ENCODE assay signal across 12 cellular contexts in genomic region chr2:16012626-16013501, GRCh38.
DNase-seq lines count a peak whose midpoint lies in the region; TF ChIP-seq lines count a peak whose summit lies in the region.
"Had no signal": no experiment of that assay in that cellular context is flagged by ENCODE, and none has a peak within 500 bp of the region (broad histone marks: within the 10 kb centered on the region; RNA-seq: fewer than 3 reads in every experiment).

No MANE protein-coding gene starts in this region.

- no peaks in the 10 kb centered on the region for H3K9me3 Mint-ChIP-seq in activated naive CD4-positive, alpha-beta T cell treated with anti-CD3 and anti-CD28 coated beads for 36 hours

- H3K4me1 Mint-ChIP-seq in activated naive CD4-positive, alpha-beta T cell treated with anti-CD3 and anti-CD28 coated beads for 36 hours (ENCODE audit: low read depth) = peaks cover 8% of the 10 kb centered on the region

- no peak overlapping the region for H3K4me3 Mint-ChIP-seq in activated naive CD4-positive, alpha-beta T cell treated with anti-CD3 and anti-CD28 coated beads for 36 hours

- H3K27me3 ChIP-seq in HUES64 (ENCODE audit: insufficient read depth, low read length) = peaks cover 9% of the 10 kb centered on the region; the same call in 1 of the 2 replicates
- H3K27me3 ChIP-seq in NT2/D1 (ENCODE audit: insufficient read depth, insufficient read length) = no peaks in the 10 kb centered on the region
- H3K27me3 ChIP-seq in hepatocyte = no peaks in the 10 kb centered on the region
- peaks cover 0 to 49% (median 29%) of the 10 kb centered on the region in 3 donors for H3K27me3 ChIP-seq in sigmoid colon

- intact Hi-C loops in sigmoid colon (cut with DNase I) = no loop called here
- intact Hi-C loops in activated naive CD4-positive, alpha-beta T cell treated with anti-CD3 and anti-CD28 coated beads for 36 hours (cut with micrococcal nuclease) = no loop called here

- H3K4me2 ChIP-seq in hepatocyte = peak overlapping the region; percentile 67

- no peaks in the 10 kb centered on the region for H3K9me2 ChIP-seq in hepatocyte (replicated peaks; ENCODE audit: insufficient read depth)

- peak overlapping the region; percentile 18; the same call in 1 of the 2 replicates for H3K4me3 ChIP-seq in HUES64 (ENCODE audit: low read length)
- no peak overlapping the region for H3K4me3 ChIP-seq in NT2/D1 (ENCODE audit: insufficient read length, low read depth)
- H3K4me3 ChIP-seq in hepatocyte = no peak overlapping the region
- no peak overlapping the region for H3K4me3 ChIP-seq in sigmoid colon
- H3K4me3 ChIP-seq: skin epidermis had no signal

- TF ChIP-seq EP300 in sigmoid colon (IDR thresholded peaks at IDR 0.05) = no peak

- peak overlapping the region; percentile 82 for H3K27ac ChIP-seq in HUES64 (ENCODE audit: low read depth, low read length)
- peak overlapping the region; percentile 53 for H3K27ac ChIP-seq in hepatocyte
- H3K27ac ChIP-seq in sigmoid colon = no peak overlapping the region
- H3K27ac ChIP-seq: skin epidermis had no signal

- no peaks in the 10 kb centered on the region for H3K79me2 ChIP-seq in hepatocyte

- H4K20me1 ChIP-seq in hepatocyte (ENCODE audit: insufficient read depth, poor library complexity, severe bottlenecking) = no peaks in the 10 kb centered on the region

- H3K4me1 ChIP-seq in HUES64 (ENCODE audit: insufficient read depth, low read length) = peaks cover 25% of the 10 kb centered on the region
- H3K4me1 ChIP-seq in NT2/D1 (ENCODE audit: insufficient read depth, insufficient read length) = no peaks in the 10 kb centered on the region
- peaks cover 12% of the 10 kb centered on the region for H3K4me1 ChIP-seq in hepatocyte (ENCODE audit: insufficient read depth)
- H3K4me1 ChIP-seq in sigmoid colon = peaks cover 0 to 7% (median 0%) of the 10 kb centered on the region in 4 donors

- H3K36me3 ChIP-seq in HUES64 (ENCODE audit: insufficient read depth, low read length) (no peaks in the 10 kb centered on the region), NT2/D1 (ENCODE audit: insufficient read depth, insufficient read length, low read length) (no peaks in the 10 kb centered on the region), hepatocyte (replicated peaks; ENCODE audit: insufficient read depth, low read depth) (no peaks in the 10 kb centered on the region), sigmoid colon (no peaks in the 10 kb centered on the region)

- TF ChIP-seq CTCF in hepatocyte (IDR thresholded peaks at IDR 0.05; ENCODE audit: poor library complexity) = no peak
- no peak for TF ChIP-seq CTCF in sigmoid colon (IDR thresholded peaks at IDR 0.05)

- TF ChIP-seq POLR2A in sigmoid colon (IDR thresholded peaks at IDR 0.05) = no peak

- DNase-seq in NT2/D1 (ENCODE audit: low read depth, low spot score) (no peak), hepatocyte (ENCODE audit: low spot score) (peak; percentile 69), retina (peak; percentile 86), sigmoid colon (no peak), foreskin melanocyte (no peak)
- no peak for DNase-seq in stimulated activated CD4-positive, alpha-beta T cell treated with anti-CD3 and anti-CD28 coated beads, Interleukin-2, amount 100 ng/mL, for 24 hours
- DNase-seq in activated naive CD4-positive, alpha-beta T cell treated with anti-CD3 and anti-CD28 coated beads for 36 hours = no peak
- DNase-seq: activated CD8-positive, alpha-beta memory T cell treated with anti-CD3 and anti-CD28 coated beads for 24 hours; GF-D8; stimulated activated naive CD4-positive, alpha-beta T cell had no signal

- 31% methylated on average over 29 of the region's 29 CpGs for WGBS in HUES64
- WGBS in hepatocyte (ENCODE audit: low lambda C conversion rate, missing lambda C conversion rate) = 23% methylated on average over 28 of the region's 29 CpGs
- WGBS in sigmoid colon, 2 donors = 5 to 23% methylated on average over 29 of the region's 29 CpGs

- peak overlapping the region; percentile 68 for H3K9ac ChIP-seq in HUES64 (ENCODE audit: low read depth, low read length)
- H3K9ac ChIP-seq in NT2/D1 (ENCODE audit: insufficient read length, low read depth) = peak overlapping the region; percentile 10

- H3K9me3 ChIP-seq in HUES64 (ENCODE audit: insufficient read depth, low read depth, low read length) (no peaks in the 10 kb centered on the region), NT2/D1 (ENCODE audit: insufficient read depth, low read length) (no peaks in the 10 kb centered on the region), hepatocyte (ENCODE audit: low read depth) (no peaks in the 10 kb centered on the region), sigmoid colon (no peaks in the 10 kb centered on the region)

- no peak overlapping the region for H3K27ac Mint-ChIP-seq in activated naive CD4-positive, alpha-beta T cell treated with anti-CD3 and anti-CD28 coated beads for 36 hours

- H3K36me3 Mint-ChIP-seq in activated naive CD4-positive, alpha-beta T cell treated with anti-CD3 and anti-CD28 coated beads for 36 hours (ENCODE audit: low read depth) = no peaks in the 10 kb centered on the region

- H2AFZ ChIP-seq in hepatocyte = peak overlapping the region; percentile 80

- peaks cover 29% of the 10 kb centered on the region for H3K27me3 Mint-ChIP-seq in activated naive CD4-positive, alpha-beta T cell treated with anti-CD3 and anti-CD28 coated beads for 36 hours (ENCODE audit: low read depth)

- CTCF ChIA-PET in activated naive CD4-positive, alpha-beta T cell treated with anti-CD3 and anti-CD28 coated beads for 36 hours (lab: Charles Lee) = no interaction called here

Comparison
In these comparisons a context has a peak if more than half of its experiments do, and no peak if none do; other contexts are left out.
1. H3K27ac ChIP-seq: peak in HUES64 (single experiment) and hepatocyte (single experiment); none in sigmoid colon (0 of 4).
2. DNase-seq: peak in hepatocyte (single experiment) and retina (single experiment); none in NT2/D1 (single experiment), sigmoid colon (single experiment), foreskin melanocyte (single experiment), stimulated activated CD4-positive, alpha-beta T cell treated with anti-CD3 and anti-CD28 coated beads, Interleukin-2, amount 100 ng/mL, for 24 hours (0 of 2) and activated naive CD4-positive, alpha-beta T cell treated with anti-CD3 and anti-CD28 coated beads for 36 hours (single experiment).